ENCODE assay signal across 24 cellular contexts in the genomic region with DNA sequence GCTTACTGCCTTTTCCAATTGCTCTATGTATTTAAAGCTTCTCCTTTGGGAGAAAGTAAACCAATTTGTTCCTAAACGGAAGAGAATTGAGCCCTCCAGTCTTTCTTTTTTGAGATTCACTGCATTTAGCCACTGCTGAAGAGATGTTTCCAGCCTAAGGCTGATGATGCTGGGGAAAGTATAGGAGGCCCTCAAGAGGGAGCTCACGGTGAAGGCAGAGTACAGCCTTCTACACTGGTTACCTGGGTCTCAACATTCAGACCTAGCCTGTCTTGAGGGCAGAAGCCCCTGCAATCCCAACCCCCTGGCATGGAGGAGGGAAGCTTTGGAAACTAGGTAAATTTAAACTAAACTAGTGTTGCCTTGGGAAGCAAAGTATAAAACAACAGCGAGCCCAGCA.
DNase-seq lines count a peak whose midpoint lies in the region; ATAC-seq and TF ChIP-seq lines count a peak whose summit lies in the region.
"Had no signal": no experiment of that assay in that cellular context is flagged by ENCODE, and none has a peak within 500 bp of the region (broad histone marks: within the 10 kb centered on the region; RNA-seq: fewer than 3 reads in every experiment).

No MANE protein-coding gene starts in this region.

- H3K36me3 ChIP-seq in neural progenitor cell = no peaks in the 10 kb centered on the region
- H3K36me3 ChIP-seq: Peyer's patch had no signal

- H3K4me3 Mint-ChIP-seq in WTC11 (no peak overlapping the region), neural progenitor cell (no peak overlapping the region)
- H3K4me3 Mint-ChIP-seq: CD4-positive, alpha-beta memory T cell had no signal

- H4K20me1 ChIP-seq in neural progenitor cell (ENCODE audit: low read depth) = no peaks in the 10 kb centered on the region

- H3K4me3 ChIP-seq in neural progenitor cell = no peak overlapping the region
- H3K4me3 ChIP-seq: A549, Peyer's patch had no signal

- H3K4me1 ChIP-seq in neural progenitor cell = no peaks in the 10 kb centered on the region
- H3K4me1 ChIP-seq: A549, Peyer's patch had no signal

- H3K79me2 ChIP-seq in neural progenitor cell (ENCODE audit: low read depth) = no peaks in the 10 kb centered on the region

- DNase-seq in NCI-H748 (lab: John Stamatoyannopoulos, UW; ENCODE audit: unreplicated experiment) (peak; percentile 14), NCI-H748 treated with DMSO at 0.1 percent for 48 hours (lab: John Stamatoyannopoulos, UW) (no peak), NCI-H146 treated with DMSO at 0.1 percent for 48 hours (lab: John Stamatoyannopoulos, UW; ENCODE audit: unreplicated experiment) (peak; percentile 11), WTC11 (ENCODE audit: low spot score) (peak; percentile 12), neural progenitor cell (ENCODE audit: low spot score) (peak; percentile 25), islet precursor cell (no peak)
- DNase-seq: C1 segment of cervical spinal cord; CD4-positive, alpha-beta memory T cell; COR-L47; DND-41; Karpas-422; NCI-H1105 treated with DMSO at 0.1 percent for 48 hours; NCI-H1694; NCI-H2029 treated with DMSO at 0.1 percent for 48 hours; NCI-H2171 treated with DMSO at 0.1 percent for 48 hours; NCI-H345; NCI-H510A treated with DMSO at 0.1 percent for 48 hours; NCI-H82; OCI-M1; Peyer's patch; SHP77 treated with DMSO at 0.1 percent for 48 hours had no signal

- ATAC-seq in WTC11 = peak; percentile 94
- no peak for ATAC-seq in HG02885 (IDR thresholded peaks at IDR 0.05; ENCODE audit: poor library complexity, unreplicated experiment)
- no peak for ATAC-seq in GM18909 (IDR thresholded peaks at IDR 0.05; ENCODE audit: poor library complexity, unreplicated experiment)
- ATAC-seq: A549 had no signal

- H3K9me3 Mint-ChIP-seq in WTC11 (no peaks in the 10 kb centered on the region), neural progenitor cell (no peaks in the 10 kb centered on the region)
- H3K9me3 Mint-ChIP-seq: CD4-positive, alpha-beta memory T cell had no signal

- H3K27ac ChIP-seq in neural progenitor cell = no peak overlapping the region
- H3K27ac ChIP-seq: A549, Peyer's patch had no signal

- H3K4me1 Mint-ChIP-seq in WTC11 (no peaks in the 10 kb centered on the region), neural progenitor cell (peaks cover 3% of the 10 kb centered on the region)
- H3K4me1 Mint-ChIP-seq: CD4-positive, alpha-beta memory T cell had no signal

- no peak overlapping the region for H2AFZ ChIP-seq in neural progenitor cell (replicated peaks)

- H3F3A ChIP-seq in neural progenitor cell (ENCODE audit: low read depth) = no peaks in the 10 kb centered on the region

- no peaks in the 10 kb centered on the region for H3K27me3 ChIP-seq in neural progenitor cell
- H3K27me3 ChIP-seq: Peyer's patch had no signal

- H3K27me3 Mint-ChIP-seq in WTC11 (ENCODE audit: low read depth) (no peaks in the 10 kb centered on the region; the same call in 1 of the 2 replicates), neural progenitor cell (ENCODE audit: insufficient read depth, low read depth) (no peaks in the 10 kb centered on the region)

- CTCF ChIA-PET in WTC11 (lab: Charles Lee) = interaction anchor here (1.3 kb wide), 1 partner anchor 17 kb away, joined by 4 read pairs; no protein-coding TSS in a partner anchor

- H3K9ac ChIP-seq in neural progenitor cell = no peak overlapping the region

- H3K36me3 Mint-ChIP-seq in WTC11 (no peaks in the 10 kb centered on the region), neural progenitor cell (no peaks in the 10 kb centered on the region)
- H3K36me3 Mint-ChIP-seq: CD4-positive, alpha-beta memory T cell had no signal

- POLR2A ChIA-PET in WTC11 (lab: Charles Lee) = no interaction called here

- TF ChIP-seq CTCF in WTC11 (IDR thresholded peaks at IDR 0.05) (no peak), neural progenitor cell (IDR thresholded peaks at IDR 0.05) (peak; percentile 29)

- no peaks in the 10 kb centered on the region for H3K9me3 ChIP-seq in neural progenitor cell (ENCODE audit: low read depth)
- H3K9me3 ChIP-seq: A549, Peyer's patch had no signal

- no peak overlapping the region for H3K27ac Mint-ChIP-seq in WTC11
- no peak overlapping the region for H3K27ac Mint-ChIP-seq in neural progenitor cell
- H3K27ac Mint-ChIP-seq: CD4-positive, alpha-beta memory T cell had no signal

- no peak overlapping the region for H3K4me2 ChIP-seq in neural progenitor cell
- H3K4me2 ChIP-seq: A549 had no signal

TF ChIP-seq in WTC11, 78 proteins besides CTCF, POLR2A, EP300 and RAD21 (continues in another document):
- no peak for TF ChIP-seq STAT6 (CRISPR knock-in tag; conservative IDR thresholded peaks at IDR 0.05; ENCODE audit: low read depth)
- TF ChIP-seq, protein P1, sequence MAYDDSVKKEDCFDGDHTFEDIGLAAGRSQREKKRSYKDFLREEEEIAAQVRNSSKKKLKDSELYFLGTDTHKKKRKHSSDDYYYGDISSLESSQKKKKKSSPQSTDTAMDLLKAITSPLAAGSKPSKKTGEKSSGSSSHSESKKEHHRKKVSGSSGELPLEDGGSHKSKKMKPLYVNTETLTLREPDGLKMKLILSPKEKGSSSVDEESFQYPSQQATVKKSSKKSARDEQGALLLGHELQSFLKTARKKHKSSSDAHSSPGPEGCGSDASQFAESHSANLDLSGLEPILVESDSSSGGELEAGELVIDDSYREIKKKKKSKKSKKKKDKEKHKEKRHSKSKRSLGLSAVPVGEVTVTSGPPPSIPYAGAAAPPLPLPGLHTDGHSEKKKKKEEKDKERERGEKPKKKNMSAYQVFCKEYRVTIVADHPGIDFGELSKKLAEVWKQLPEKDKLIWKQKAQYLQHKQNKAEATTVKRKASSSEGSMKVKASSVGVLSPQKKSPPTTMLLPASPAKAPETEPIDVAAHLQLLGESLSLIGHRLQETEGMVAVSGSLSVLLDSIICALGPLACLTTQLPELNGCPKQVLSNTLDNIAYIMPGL (CRISPR knock-in tag; IDR thresholded peaks at IDR 0.05) = no peak
- TF ChIP-seq ELF4 (CRISPR knock-in tag; IDR thresholded peaks at IDR 0.05; ENCODE audit: low read depth) = no peak
- no peak for TF ChIP-seq ZNF532 (CRISPR knock-in tag; IDR thresholded peaks at IDR 0.05; ENCODE audit: borderline replicate concordance)
- TF ChIP-seq, protein P2, sequence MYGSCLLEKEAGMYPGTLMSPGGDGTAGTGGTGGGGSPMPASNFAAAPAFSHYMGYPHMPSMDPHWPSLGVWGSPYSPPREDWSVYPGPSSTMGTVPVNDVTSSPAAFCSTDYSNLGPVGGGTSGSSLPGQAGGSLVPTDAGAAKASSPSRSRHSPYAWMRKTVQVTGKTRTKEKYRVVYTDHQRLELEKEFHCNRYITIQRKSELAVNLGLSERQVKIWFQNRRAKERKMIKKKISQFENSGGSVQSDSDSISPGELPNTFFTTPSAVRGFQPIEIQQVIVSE (CRISPR knock-in tag; IDR thresholded peaks at IDR 0.05; ENCODE audit: borderline replicate concordance) = no peak
- no peak for TF ChIP-seq ZNF317 (CRISPR knock-in tag; IDR thresholded peaks at IDR 0.05; ENCODE audit: borderline replicate concordance, low read depth)
- TF ChIP-seq IRF2 (CRISPR knock-in tag; IDR thresholded peaks at IDR 0.05; ENCODE audit: borderline replicate concordance, low read depth) = no peak
- TF ChIP-seq KAT7 (CRISPR knock-in tag; IDR thresholded peaks at IDR 0.05; ENCODE audit: borderline replicate concordance) = no peak
- TF ChIP-seq OVOL2 (CRISPR knock-in tag; IDR thresholded peaks at IDR 0.05; ENCODE audit: borderline replicate concordance) = no peak

Comparison
In these comparisons a context has a peak if more than half of its experiments do, and no peak if none do; other contexts are left out.
1. DNase-seq: peak in NCI-H748 (single experiment), NCI-H146 treated with DMSO at 0.1 percent for 48 hours (single experiment), WTC11 (single experiment) and neural progenitor cell (single experiment); none in NCI-H748 treated with DMSO at 0.1 percent for 48 hours (single experiment) and islet precursor cell (single experiment).